ENCODE assay signal across 8 cellular contexts in the genomic region with DNA sequence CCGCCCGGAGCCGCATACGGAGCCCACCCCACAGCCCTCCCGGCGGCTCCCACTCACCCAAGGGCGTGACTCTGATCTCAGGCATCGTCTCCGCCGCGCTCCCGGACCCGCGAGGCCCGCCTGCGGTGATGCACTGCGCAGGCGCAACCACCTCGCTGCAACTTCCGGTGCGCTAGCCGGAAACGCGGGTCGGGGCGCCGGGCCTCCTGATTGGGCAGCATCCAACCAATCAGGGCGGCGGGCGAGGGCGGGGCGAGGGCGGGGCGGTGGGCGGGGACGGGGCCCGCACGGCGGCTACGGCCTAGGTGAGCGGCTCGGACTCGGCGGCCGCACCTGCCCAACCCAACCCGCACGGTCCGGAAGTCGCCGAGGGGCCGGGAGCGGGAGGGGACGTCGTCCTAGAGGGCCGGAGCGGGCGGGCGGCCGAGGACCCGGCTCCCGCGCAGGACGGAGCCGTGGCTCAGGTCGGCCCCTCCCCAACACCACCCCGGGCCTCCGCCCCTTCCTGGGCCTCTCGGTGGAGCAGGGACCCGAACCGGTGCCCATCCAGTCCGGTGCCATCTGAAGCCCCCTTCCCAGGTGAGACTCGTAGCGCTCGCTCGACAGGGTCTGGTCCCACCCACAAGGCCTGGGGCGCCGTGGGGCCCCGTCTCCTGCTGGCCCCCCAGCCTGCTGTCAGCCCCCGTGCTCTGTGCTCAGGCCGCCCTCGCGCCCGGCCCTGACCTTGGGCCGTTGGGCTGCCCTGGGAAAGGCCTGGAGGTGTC.
DNase-seq lines count a peak whose midpoint lies in the region; ATAC-seq and TF ChIP-seq lines count a peak whose summit lies in the region.

A gene (plus strand): TSS at position 279 of the 764 bp plus-strand sequence. CDS start 2,109 bp downstream, outside the sequence.
A gene (minus strand): TSS at position 137 of the 764 bp plus-strand sequence. CDS start 52 bp downstream, at position 85.

- H3K36me3 Mint-ChIP-seq in nephron progenitor cell (ENCODE audit: low read depth), result no peaks in the 10 kb centered on the region
- peaks cover 10% of the 10 kb centered on the region for H3K36me3 Mint-ChIP-seq in stimulated activated naive CD8-positive, alpha-beta T cell treated with anti-CD3 and anti-CD28 coated beads, Interleukin-15, Interleukin-2, amounts not matched to agents 100 ng/mL and 50 ng/mL, for 24 hours (ENCODE audit: low read depth)

- no peaks in the 10 kb centered on the region for H3K9me3 Mint-ChIP-seq in nephron progenitor cell
- H3K9me3 Mint-ChIP-seq in stimulated activated naive CD8-positive, alpha-beta T cell treated with anti-CD3 and anti-CD28 coated beads, Interleukin-15, Interleukin-2, amounts not matched to agents 100 ng/mL and 50 ng/mL, for 24 hours, result peaks cover under 1% of the 10 kb centered on the region

- TF ChIP-seq CTCF in fibroblast of pulmonary artery (IDR thresholded peaks at IDR 0.05; ENCODE audit: low read length, missing control alignments), result no peak
- no peak for TF ChIP-seq CTCF in nephron progenitor cell (IDR thresholded peaks at IDR 0.05)

- H3K4me3 ChIP-seq in fibroblast of pulmonary artery (replicated peaks; ENCODE audit: low read depth, low read length), result peak within 1 kb of the TSS; percentile 79

- peak within 1 kb of the TSS; percentile 93 for H3K4me3 Mint-ChIP-seq in nephron progenitor cell
- H3K4me3 Mint-ChIP-seq in stimulated activated naive CD8-positive, alpha-beta T cell treated with anti-CD3 and anti-CD28 coated beads, Interleukin-15, Interleukin-2, amounts not matched to agents 100 ng/mL and 50 ng/mL, for 24 hours, result peak within 1 kb of the TSS; percentile 90

- in situ Hi-C loops in KBM-7 (cut with MboI; ENCODE audit: low pct_unique_long_range_greater_than_20kb, low sequenced_read_pairs), result no loop called here

- H3K27me3 Mint-ChIP-seq in nephron progenitor cell (ENCODE audit: low read depth, poor library complexity), result peaks cover 7% of the 10 kb centered on the region
- no peaks in the 10 kb centered on the region for H3K27me3 Mint-ChIP-seq in stimulated activated naive CD8-positive, alpha-beta T cell treated with anti-CD3 and anti-CD28 coated beads, Interleukin-15, Interleukin-2, amounts not matched to agents 100 ng/mL and 50 ng/mL, for 24 hours

- H3K4me1 Mint-ChIP-seq in nephron progenitor cell, result peaks cover 26% of the 10 kb centered on the region
- H3K4me1 Mint-ChIP-seq in stimulated activated naive CD8-positive, alpha-beta T cell treated with anti-CD3 and anti-CD28 coated beads, Interleukin-15, Interleukin-2, amounts not matched to agents 100 ng/mL and 50 ng/mL, for 24 hours (ENCODE audit: low read depth), result peaks cover 17% of the 10 kb centered on the region

- peak; percentile 54 for ATAC-seq in GM21717 (IDR thresholded peaks at IDR 0.05; ENCODE audit: unreplicated experiment)

- peak within 1 kb of the TSS; percentile 94 for H3K27ac Mint-ChIP-seq in nephron progenitor cell
- peak within 1 kb of the TSS; percentile 93 for H3K27ac Mint-ChIP-seq in stimulated activated naive CD8-positive, alpha-beta T cell treated with anti-CD3 and anti-CD28 coated beads, Interleukin-15, Interleukin-2, amounts not matched to agents 100 ng/mL and 50 ng/mL, for 24 hours

- DNase-seq in DMS79 (lab: John Stamatoyannopoulos, UW) (peak; percentile 79), KBM-7 (peak; percentile 80), fibroblast of pulmonary artery (ENCODE audit: low read depth) (peak; percentile 91), nephron progenitor cell (peak; percentile 95)
- peak; percentile 95 for DNase-seq in activated T-helper 9 cell treated with anti-CD3 and anti-CD28 coated beads, Interleukin-2, amount 50 U/mL, for 16 hours (ENCODE audit: low read depth)

- TF ChIP-seq POLR2A in Raji (IDR thresholded peaks at IDR 0.05; ENCODE audit: insufficient read depth, low read depth, low read length), result peak; percentile 95

Comparison
In these comparisons a context has a peak if more than half of its experiments do, and no peak if none do; other contexts are left out.
1. Peak in every context shown above with its lines: DNase-seq, ATAC-seq and H3K4me3 ChIP-seq.